29 cellular contexts compared by ENCODE assay signal in the genomic region with DNA sequence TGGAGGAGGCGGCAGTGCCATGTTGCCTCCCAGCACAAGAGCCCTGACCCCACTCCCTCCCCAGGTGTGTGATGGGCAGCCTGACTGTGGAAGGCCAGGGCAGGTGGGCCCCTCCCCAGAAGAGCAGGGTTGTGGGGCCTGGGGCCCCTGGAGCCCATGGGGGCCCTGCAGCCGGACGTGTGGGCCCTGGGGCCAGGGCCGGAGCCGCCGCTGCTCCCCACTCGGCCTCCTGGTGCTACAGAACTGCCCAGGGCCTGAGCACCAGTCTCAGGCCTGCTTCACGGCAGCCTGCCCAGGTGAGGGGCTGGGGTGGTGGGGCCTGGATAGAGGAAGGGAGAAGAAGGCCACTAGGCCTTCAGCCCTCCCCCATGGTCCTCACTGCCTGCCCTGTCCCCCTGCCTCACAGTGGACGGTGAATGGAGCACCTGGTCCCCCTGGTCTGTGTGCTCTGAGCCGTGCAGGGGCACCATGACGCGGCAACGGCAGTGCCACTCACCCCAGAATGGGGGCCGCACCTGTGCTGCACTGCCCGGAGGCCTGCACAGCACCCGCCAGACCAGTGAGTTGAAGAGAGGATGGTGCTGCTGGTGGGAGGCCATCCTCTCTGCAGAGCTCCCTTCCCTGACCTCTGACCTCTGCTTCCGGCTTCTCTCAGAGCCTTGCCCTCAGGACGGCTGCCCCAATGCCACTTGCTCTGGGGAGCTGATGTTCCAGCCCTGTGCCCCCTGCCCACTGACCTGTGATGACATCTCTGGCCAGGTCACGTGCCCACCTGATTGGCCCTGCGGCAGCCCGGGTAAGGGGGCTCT. TPM values are rescaled to one million over a fixed set of nuclear protein-coding genes. Genes with fewer than 3 reads are reported as not detected.
"Had no signal": no experiment of that assay in that cellular context is flagged by ENCODE, and none has a peak within 500 bp of the region (broad histone marks: within the 10 kb centered on the region; RNA-seq: fewer than 3 reads in every experiment).

No MANE protein-coding gene starts in this region.

- H3K4me1 ChIP-seq: ascending aorta, breast epithelium, colonic mucosa had no signal

- H3K9me3 Mint-ChIP-seq: activated CD4-positive, alpha-beta memory T cell treated with anti-CD3 and anti-CD28 coated beads, Interleukin-2, amount 10 ng/mL, durations not matched to agents 7 days and 5 days; activated CD4-positive, alpha-beta T cell treated with anti-CD3 and anti-CD28 coated beads, Interleukin-2, amount 10 ng/mL, durations not matched to agents 24 days and 14 days; activated naive CD4-positive, alpha-beta T cell treated with anti-CD3 and anti-CD28 coated beads, Interleukin-2, amount 10 ng/mL, durations not matched to agents 7 days and 5 days; activated naive CD4-positive, alpha-beta T cell treated with anti-CD3 and anti-CD28 coated beads, Interleukin-2, amount 50 U/mL, for 72 hours; activated naive CD8-positive, alpha-beta T cell treated with anti-CD3 and anti-CD28 coated beads, Interleukin-2, amount 10 ng/mL, durations not matched to agents 7 days and 5 days; activated T-cell treated with anti-CD3 and anti-CD28 coated beads, Interleukin-2, amount 50 U/mL, for 24 hours; activated T-cell treated with anti-CD3 and anti-CD28 coated beads, Interleukin-2, amount 50 U/mL, for 72 hours; brain had no signal

- H3K4me1 Mint-ChIP-seq: activated CD4-positive, alpha-beta memory T cell treated with anti-CD3 and anti-CD28 coated beads, Interleukin-2, amount 10 ng/mL, durations not matched to agents 7 days and 5 days; activated CD4-positive, alpha-beta T cell treated with anti-CD3 and anti-CD28 coated beads for 36 hours; activated CD4-positive, alpha-beta T cell treated with anti-CD3 and anti-CD28 coated beads, Interleukin-2, amount 10 ng/mL, durations not matched to agents 24 days and 14 days; brain had no signal

- H3K27ac Mint-ChIP-seq: activated CD4-positive, alpha-beta memory T cell treated with anti-CD3 and anti-CD28 coated beads, Interleukin-2, amount 10 ng/mL, durations not matched to agents 7 days and 5 days; activated CD4-positive, alpha-beta T cell treated with anti-CD3 and anti-CD28 coated beads for 36 hours; activated CD4-positive, alpha-beta T cell treated with anti-CD3 and anti-CD28 coated beads, Interleukin-2, amount 10 ng/mL, durations not matched to agents 24 days and 14 days; activated naive CD4-positive, alpha-beta T cell treated with anti-CD3 and anti-CD28 coated beads, Interleukin-2, amount 10 ng/mL, durations not matched to agents 7 days and 5 days; activated naive CD4-positive, alpha-beta T cell treated with anti-CD3 and anti-CD28 coated beads, Interleukin-2, amount 50 U/mL, for 72 hours; activated naive CD8-positive, alpha-beta T cell treated with anti-CD3 and anti-CD28 coated beads, Interleukin-2, amount 10 ng/mL, durations not matched to agents 7 days and 5 days; activated T-cell treated with anti-CD3 and anti-CD28 coated beads, Interleukin-2, amount 50 U/mL, for 24 hours; activated T-cell treated with anti-CD3 and anti-CD28 coated beads, Interleukin-2, amount 50 U/mL, for 72 hours; brain had no signal

- DNase-seq: activated CD4-positive, alpha-beta memory T cell treated with anti-CD3 and anti-CD28 coated beads, Interleukin-2, amount 10 ng/mL, durations not matched to agents 7 days and 5 days; activated CD4-positive, alpha-beta T cell treated with anti-CD3 and anti-CD28 coated beads for 36 hours; activated CD4-positive, alpha-beta T cell treated with anti-CD3 and anti-CD28 coated beads, Interleukin-2, amount 10 ng/mL, durations not matched to agents 24 days and 14 days; activated CD4-positive, alpha-beta T cell treated with anti-CD3 and anti-CD28 coated beads, Interleukin-2, amount 50 U/mL, for 4 hours; activated CD4-positive, CD25-positive, alpha-beta regulatory T cell; activated CD4-positive, CD25-positive, alpha-beta regulatory T cell treated with anti-CD3 and anti-CD28 coated beads, Interleukin-2, amount 50 U/mL, for 72 hours; activated CD8-positive, alpha-beta memory T cell treated with anti-CD3 and anti-CD28 coated beads, Interleukin-2, amount 50 U/mL, for 48 hours; activated gamma-delta T cell; activated naive CD4-positive, alpha-beta T cell; activated naive CD4-positive, alpha-beta T cell treated with anti-CD3 and anti-CD28 coated beads, Interleukin-2, amount 10 ng/mL, durations not matched to agents 7 days and 5 days; activated naive CD8-positive, alpha-beta T cell treated with anti-CD3 and anti-CD28 coated beads, Interleukin-2, amount 10 ng/mL, durations not matched to agents 7 days and 5 days; activated T-cell treated with anti-CD3 and anti-CD28 coated beads for 4 hours; activated T-cell treated with anti-CD3 and anti-CD28 coated beads, Interleukin-2, amount 50 U/mL, for 24 hours; activated T-cell treated with anti-CD3 and anti-CD28 coated beads, Interleukin-2, amount 50 U/mL, for 72 hours; central memory CD4-positive, alpha-beta T cell; cerebellar nuclear complex; colonic mucosa; effector CD8-positive, alpha-beta T cell; esophagus squamous epithelium; foreskin melanocyte; T-helper 2 cell had no signal

- H3K36me3 Mint-ChIP-seq: activated naive CD4-positive, alpha-beta T cell treated with anti-CD3 and anti-CD28 coated beads, Interleukin-2, amount 10 ng/mL, durations not matched to agents 7 days and 5 days; activated naive CD4-positive, alpha-beta T cell treated with anti-CD3 and anti-CD28 coated beads, Interleukin-2, amount 50 U/mL, for 72 hours; activated naive CD8-positive, alpha-beta T cell treated with anti-CD3 and anti-CD28 coated beads, Interleukin-2, amount 10 ng/mL, durations not matched to agents 7 days and 5 days; brain had no signal

- ATAC-seq: activated CD4-positive, alpha-beta T cell treated with anti-CD3 and anti-CD28 coated beads for 36 hours; activated naive CD4-positive, alpha-beta T cell treated with anti-CD3 and anti-CD28 coated beads, Interleukin-2, amount 50 U/mL, for 72 hours; activated T-cell treated with anti-CD3 and anti-CD28 coated beads, Interleukin-2, amount 50 U/mL, for 72 hours; gastroesophageal sphincter had no signal

- H3K27me3 ChIP-seq: ascending aorta had no signal

- H3K27ac ChIP-seq: ascending aorta, breast epithelium, cardiac muscle cell, colonic mucosa, epithelial cell of prostate, esophagus squamous epithelium, gastroesophageal sphincter had no signal

- H3K4me3 ChIP-seq: ascending aorta, breast epithelium, cardiac muscle cell, colonic mucosa, esophagus squamous epithelium, gastroesophageal sphincter had no signal

- H3K4me3 Mint-ChIP-seq: activated CD4-positive, alpha-beta memory T cell treated with anti-CD3 and anti-CD28 coated beads, Interleukin-2, amount 10 ng/mL, durations not matched to agents 7 days and 5 days; activated CD4-positive, alpha-beta T cell treated with anti-CD3 and anti-CD28 coated beads for 36 hours; activated CD4-positive, alpha-beta T cell treated with anti-CD3 and anti-CD28 coated beads, Interleukin-2, amount 10 ng/mL, durations not matched to agents 24 days and 14 days; activated naive CD4-positive, alpha-beta T cell treated with anti-CD3 and anti-CD28 coated beads, Interleukin-2, amount 10 ng/mL, durations not matched to agents 7 days and 5 days; activated naive CD8-positive, alpha-beta T cell treated with anti-CD3 and anti-CD28 coated beads, Interleukin-2, amount 10 ng/mL, durations not matched to agents 7 days and 5 days; activated T-cell treated with anti-CD3 and anti-CD28 coated beads, Interleukin-2, amount 50 U/mL, for 24 hours; activated T-cell treated with anti-CD3 and anti-CD28 coated beads, Interleukin-2, amount 50 U/mL, for 72 hours; brain had no signal

- H3K36me3 ChIP-seq: ascending aorta, breast epithelium, cardiac muscle cell, colonic mucosa, esophagus squamous epithelium, gastroesophageal sphincter had no signal

- H3K9me3 ChIP-seq: ascending aorta, breast epithelium, colonic mucosa, esophagus squamous epithelium, gastroesophageal sphincter had no signal

RNA-seq across cellular contexts. Expression of a gene that starts 18.2 kb away (rescaled TPM):
- total RNA-seq: T-helper 1 cell treated with Interleukin-12 subunit alpha and Interleukin-12 subunit beta and Interleukin-4 antibody, amounts not matched to agents 30 ng/mL and 1 ng/mL, for 36 hours had no signal
